Comparison of ENCODE assay signal across 8 cellular contexts in genomic region chr2:237692601-237693079, GRCh38.
DNase-seq lines count a peak whose midpoint lies in the region; ATAC-seq, FAIRE-seq and TF ChIP-seq lines count a peak whose summit lies in the region.

No MANE protein-coding gene starts in this region.

- 1 to 2% methylated on average over 24 to 36 of the region's 36 CpGs for WGBS in heart right ventricle, 2 donors

- BruUV-seq in A673 (replicated peaks; lab: Mats Ljungman, UMichigan) = no TSS peak

- no peaks in the 10 kb centered on the region for H3K27me3 Mint-ChIP-seq in activated T-cell treated with anti-CD3 and anti-CD28 coated beads, Interleukin-2, amount 50 U/mL, for 4 hours (ENCODE audit: low read depth)

- H3K4me1 ChIP-seq in A673 (ENCODE audit: insufficient read depth, low read length, poor library complexity, severe bottlenecking) (peaks cover 64% of the 10 kb centered on the region), HUES48 (ENCODE audit: control insufficient read depth, insufficient read depth, low read length) (peaks cover 30% of the 10 kb centered on the region), heart right ventricle (peaks cover 19 to 93% (median 87%) of the 10 kb centered on the region in 9 donors), rectal smooth muscle tissue (ENCODE audit: control insufficient read depth, insufficient read depth, low read length) (peaks cover 47% of the 10 kb centered on the region)

- no peaks in the 10 kb centered on the region for H3K27me3 ChIP-seq in A673 (replicated peaks; ENCODE audit: insufficient read depth, low read depth, low read length, poor library complexity)
- peaks cover 14% of the 10 kb centered on the region for H3K27me3 ChIP-seq in HUES48 (ENCODE audit: control insufficient read depth, insufficient read depth, low read length)
- H3K27me3 ChIP-seq in heart right ventricle = no peaks in the 10 kb centered on the region
- no peaks in the 10 kb centered on the region for H3K27me3 ChIP-seq in rectal smooth muscle tissue (ENCODE audit: control insufficient read depth, insufficient read depth, low read length)

- H3K4me1 Mint-ChIP-seq in activated T-cell treated with anti-CD3 and anti-CD28 coated beads, Interleukin-2, amount 50 U/mL, for 4 hours (ENCODE audit: low read depth) = peaks cover 76% of the 10 kb centered on the region

- H3K27ac ChIP-seq in A673 (ENCODE audit: low read depth, low read length, poor library complexity, severe bottlenecking) (peak overlapping the region; percentile 92), HUES48 (ENCODE audit: low read depth, low read length) (peak overlapping the region; percentile 56), heart right ventricle (peak overlapping the region; percentile 82 to 98 (median 95)), rectal smooth muscle tissue (ENCODE audit: low read depth, low read length) (peak overlapping the region; percentile 93)

- H3K9me3 Mint-ChIP-seq in activated T-cell treated with anti-CD3 and anti-CD28 coated beads, Interleukin-2, amount 50 U/mL, for 4 hours = no peaks in the 10 kb centered on the region

- no peaks in the 10 kb centered on the region for H3K9me3 ChIP-seq in A673 (ENCODE audit: low read depth, low read length, poor library complexity, severe bottlenecking)
- H3K9me3 ChIP-seq in HUES48 (ENCODE audit: control insufficient read depth, insufficient read depth, low read length) = no peaks in the 10 kb centered on the region
- H3K9me3 ChIP-seq in heart right ventricle = no peaks in the 10 kb centered on the region

- CTCF ChIA-PET in A673 (lab: Charles Lee) = interaction anchor here (0.6 kb wide), 1 partner anchor 10 kb away, joined by 3 read pairs; no protein-coding TSS in a partner anchor

- peak overlapping the region; percentile 99 for H3K4me3 Mint-ChIP-seq in activated T-cell treated with anti-CD3 and anti-CD28 coated beads, Interleukin-2, amount 50 U/mL, for 4 hours

- no peak for FAIRE-seq in D721Med (lab: Jason Lieb, UNC)

- H3K36me3 ChIP-seq in A673 (ENCODE audit: insufficient read depth, low read length, poor library complexity, severe bottlenecking) = no peaks in the 10 kb centered on the region
- no peaks in the 10 kb centered on the region for H3K36me3 ChIP-seq in HUES48 (ENCODE audit: control insufficient read depth, insufficient read depth, low read length)
- no peaks in the 10 kb centered on the region for H3K36me3 ChIP-seq in heart right ventricle
- H3K36me3 ChIP-seq in rectal smooth muscle tissue (ENCODE audit: control insufficient read depth, insufficient read depth, low read length) = no peaks in the 10 kb centered on the region

- intact Hi-C loops in A673 (cut with micrococcal nuclease; ENCODE audit: unreplicated experiment) = loop anchor here (5.0 kb wide), 1 partner anchor 35 kb away; no protein-coding TSS in a partner anchor
- intact Hi-C loops in heart right ventricle (cut with DNase I) = loop anchor here in 3 of 10 donors (2.0 to 5.0 kb wide), 4 partner anchors 18 to 45 kb away; no protein-coding TSS in a partner anchor

- peaks cover 3% of the 10 kb centered on the region for H3K36me3 Mint-ChIP-seq in activated T-cell treated with anti-CD3 and anti-CD28 coated beads, Interleukin-2, amount 50 U/mL, for 4 hours (ENCODE audit: insufficient read depth)

- POLR2A ChIA-PET in A673 (lab: Charles Lee; ENCODE audit: low non-redundant PET) = no interaction called here

- H3K9ac ChIP-seq in HUES48 (ENCODE audit: low read depth, low read length) (peak overlapping the region; percentile 60), rectal smooth muscle tissue (ENCODE audit: low read length) (peak overlapping the region; percentile 91)

- no peak for TF ChIP-seq CTCF in A673 (conservative IDR thresholded peaks at IDR 0.05; ENCODE audit: low read depth, low read length)
- no peak for TF ChIP-seq CTCF in heart right ventricle (IDR thresholded peaks at IDR 0.05)
- no peak for TF ChIP-seq CTCF in D721Med (IDR thresholded peaks at IDR 0.05; ENCODE audit: insufficient read depth, missing control alignments)

- ATAC-seq in GM18517 (IDR thresholded peaks at IDR 0.05; ENCODE audit: unreplicated experiment) = peak; percentile 0
- ATAC-seq in activated T-cell treated with anti-CD3 and anti-CD28 coated beads, Interleukin-2, amount 50 U/mL, for 4 hours = peak; percentile 3 to 4
- ATAC-seq in heart right ventricle = peak in 2 of 8 donors; percentile 0 to 4

- H3K4me3 ChIP-seq in A673 (ENCODE audit: low read depth, low read length, poor library complexity, severe bottlenecking) (peak overlapping the region; percentile 76), HUES48 (ENCODE audit: low read depth, low read length) (peak overlapping the region; percentile 75), heart right ventricle (peak overlapping the region; percentile 71 to 97 (median 87)), rectal smooth muscle tissue (ENCODE audit: low read length) (peak overlapping the region; percentile 93)

- no peak for DNase-seq in A673 (ENCODE audit: low spot score)
- DNase-seq in activated T-cell treated with anti-CD3 and anti-CD28 coated beads, Interleukin-2, amount 50 U/mL, for 4 hours = no peak
- peak in 1 of 2 donors; percentile 49 for DNase-seq in heart right ventricle
- no peak for DNase-seq in D721Med (ENCODE audit: insufficient read length, low spot score)
- DNase-seq in AG08396 (ENCODE audit: low spot score) = no peak
